In the genomic region with DNA sequence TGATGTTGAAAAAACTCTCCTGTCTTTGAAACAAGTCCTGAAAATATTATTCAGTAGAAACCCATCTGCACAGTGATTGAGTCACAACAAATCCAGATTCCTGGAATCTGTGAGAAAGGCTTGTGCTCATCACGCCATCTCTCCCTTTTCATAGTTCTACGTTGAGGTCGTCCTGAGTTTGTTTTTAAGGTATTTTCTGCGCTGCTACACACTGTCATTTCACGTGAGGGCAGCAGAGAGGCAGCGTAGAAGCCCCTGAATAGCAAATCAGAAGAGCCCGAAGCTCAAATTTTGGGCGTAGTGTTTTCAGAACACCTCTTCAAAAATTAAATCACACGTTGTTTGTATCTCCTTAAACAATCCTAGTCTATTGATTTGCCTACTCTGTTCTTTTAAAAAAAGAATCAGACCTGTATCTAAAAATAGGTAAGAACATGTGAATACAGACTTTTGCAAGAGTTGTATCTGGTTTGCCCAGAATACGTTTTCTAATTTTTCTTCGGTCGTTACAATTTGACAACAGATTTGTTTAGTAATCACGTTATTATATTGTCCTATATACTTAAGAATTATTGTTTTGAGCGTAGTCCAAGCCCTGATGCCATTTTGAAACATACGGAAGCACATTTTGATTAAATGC, we compare ENCODE assay signal across 9 cellular contexts.
DNase-seq lines count a peak whose midpoint lies in the region; ATAC-seq and TF ChIP-seq lines count a peak whose summit lies in the region.
"Had no signal": no experiment of that assay in that cellular context is flagged by ENCODE, and none has a peak within 500 bp of the region (broad histone marks: within the 10 kb centered on the region; RNA-seq: fewer than 3 reads in every experiment).

No MANE protein-coding gene starts in this region.

- no peak overlapping the region for H3K14ac ChIP-seq in mesenchymal stem cell (ENCODE audit: low read length in 2 of 2)

- H3K79me1 ChIP-seq in mesenchymal stem cell (replicated peaks; ENCODE audit: low read length, poor library complexity, severe bottlenecking), result no peaks in the 10 kb centered on the region

- H3K9ac ChIP-seq in NT2/D1 (ENCODE audit: insufficient read length, low read depth) (no peak overlapping the region), mesenchymal stem cell (ENCODE audit: low read length) (peak overlapping the region; percentile 57)

- no peaks in the 10 kb centered on the region for H3K36me3 ChIP-seq in NT2/D1 (ENCODE audit: insufficient read depth, insufficient read length, low read length)
- no peaks in the 10 kb centered on the region for H3K36me3 ChIP-seq in mesenchymal stem cell (ENCODE audit: control insufficient read depth in 1 of 2, insufficient read depth in 2 of 2, low read depth in 1 of 2, low read length in 2 of 2)
- H3K36me3 ChIP-seq: breast epithelium had no signal

- no peak overlapping the region for H2BK15ac ChIP-seq in mesenchymal stem cell (ENCODE audit: low read depth, poor library complexity, severe bottlenecking)

- H3K9me3 ChIP-seq in NT2/D1 (ENCODE audit: insufficient read depth, low read length) (no peaks in the 10 kb centered on the region), mesenchymal stem cell (ENCODE audit: control insufficient read depth, low read length) (no peaks in the 10 kb centered on the region)
- H3K9me3 ChIP-seq: breast epithelium had no signal

- H3K4me2 ChIP-seq in mesenchymal stem cell (ENCODE audit: low read length, poor library complexity, severe bottlenecking), result no peak overlapping the region

- no peak overlapping the region for H2BK120ac ChIP-seq in mesenchymal stem cell (ENCODE audit: low read depth, low read length)

- ATAC-seq in HG03571 (IDR thresholded peaks at IDR 0.05; ENCODE audit: unreplicated experiment), result peak; percentile 62

- 17% methylated on average over 11 of the region's 15 CpGs for WGBS in mesenchymal stem cell

- H3K27me3 ChIP-seq in NT2/D1 (ENCODE audit: insufficient read depth, insufficient read length) (no peaks in the 10 kb centered on the region), mesenchymal stem cell (ENCODE audit: control insufficient read depth in 1 of 2, insufficient read depth in 1 of 2, low read length in 2 of 2) (peaks cover 0 to 5% of the 10 kb centered on the region in 2 experiments)
- H3K27me3 ChIP-seq: breast epithelium had no signal

- H2BK5ac ChIP-seq in mesenchymal stem cell (ENCODE audit: low read depth, low read length, poor library complexity, severe bottlenecking), result no peak overlapping the region

- no peak overlapping the region for H3K23ac ChIP-seq in mesenchymal stem cell (ENCODE audit: low read length in 2 of 2)

- no peak overlapping the region for H3K4ac ChIP-seq in mesenchymal stem cell (ENCODE audit: low read depth in 1 of 2, low read length in 2 of 2)

- no peak overlapping the region for H2AK5ac ChIP-seq in mesenchymal stem cell (ENCODE audit: low read length, severe bottlenecking)

- DNase-seq in ELR (ENCODE audit: low read depth), result peak; percentile 67
- DNase-seq in GM20000 (ENCODE audit: low spot score), result peak; percentile 16
- peak; percentile 46 for DNase-seq in NT2/D1 (ENCODE audit: low read depth, low spot score)
- DNase-seq in coronary artery (ENCODE audit: low spot score), result no peak
- DNase-seq in mesenchymal stem cell, result peak; percentile 80
- no peak for DNase-seq in DMS153 (lab: John Stamatoyannopoulos, UW)
- no peak for DNase-seq in activated CD8-positive, alpha-beta memory T cell treated with anti-CD3 and anti-CD28 coated beads, Interleukin-2, amount 50 U/mL, for 4 hours

- TF ChIP-seq CTCF in GM20000 (IDR thresholded peaks at IDR 0.05; ENCODE audit: extremely low read depth, missing control alignments) (peak; percentile 47), coronary artery (IDR thresholded peaks at IDR 0.05) (peak; percentile 31)

- H3K4me3 ChIP-seq in NT2/D1 (ENCODE audit: insufficient read length, low read depth) (no peak overlapping the region), coronary artery (peak overlapping the region; percentile 2), mesenchymal stem cell (ENCODE audit: insufficient read depth in 1 of 2, low read depth in 1 of 2, low read length in 2 of 2) (peak overlapping the region in 1 of 2 experiments; percentile 31)
- H3K4me3 ChIP-seq: breast epithelium had no signal

- H2AFZ ChIP-seq in mesenchymal stem cell (ENCODE audit: low read depth, low read length), result no peak overlapping the region

- H3K4me1 ChIP-seq in NT2/D1 (ENCODE audit: insufficient read depth, insufficient read length), result no peaks in the 10 kb centered on the region
- H3K4me1 ChIP-seq in mesenchymal stem cell (ENCODE audit: control insufficient read depth, insufficient read depth, low read depth, low read length), result no peaks in the 10 kb centered on the region
- H3K4me1 ChIP-seq: breast epithelium had no signal

- no peak overlapping the region for H4K8ac ChIP-seq in mesenchymal stem cell (ENCODE audit: low read length)

- H3K18ac ChIP-seq in mesenchymal stem cell (ENCODE audit: low read depth in 1 of 2, low read length in 2 of 2), result no peak overlapping the region

- H4K91ac ChIP-seq in mesenchymal stem cell (ENCODE audit: low read length), result no peak overlapping the region

- H3K27ac ChIP-seq in coronary artery (no peak overlapping the region), mesenchymal stem cell (ENCODE audit: low read length, poor library complexity, severe bottlenecking) (no peak overlapping the region)
- H3K27ac ChIP-seq: breast epithelium had no signal

- no peak overlapping the region for H2BK12ac ChIP-seq in mesenchymal stem cell (ENCODE audit: low read length in 2 of 2)

Comparison
In these comparisons a context has a peak if more than half of its experiments do, and no peak if none do; other contexts are left out.
1. DNase-seq: peak in ELR (single experiment), GM20000 (single experiment), NT2/D1 (single experiment) and mesenchymal stem cell (single experiment); none in coronary artery (single experiment), DMS153 (single experiment) and activated CD8-positive, alpha-beta memory T cell treated with anti-CD3 and anti-CD28 coated beads, Interleukin-2, amount 50 U/mL, for 4 hours (single experiment).